9 cellular contexts compared by ENCODE assay signal in the genomic region with DNA sequence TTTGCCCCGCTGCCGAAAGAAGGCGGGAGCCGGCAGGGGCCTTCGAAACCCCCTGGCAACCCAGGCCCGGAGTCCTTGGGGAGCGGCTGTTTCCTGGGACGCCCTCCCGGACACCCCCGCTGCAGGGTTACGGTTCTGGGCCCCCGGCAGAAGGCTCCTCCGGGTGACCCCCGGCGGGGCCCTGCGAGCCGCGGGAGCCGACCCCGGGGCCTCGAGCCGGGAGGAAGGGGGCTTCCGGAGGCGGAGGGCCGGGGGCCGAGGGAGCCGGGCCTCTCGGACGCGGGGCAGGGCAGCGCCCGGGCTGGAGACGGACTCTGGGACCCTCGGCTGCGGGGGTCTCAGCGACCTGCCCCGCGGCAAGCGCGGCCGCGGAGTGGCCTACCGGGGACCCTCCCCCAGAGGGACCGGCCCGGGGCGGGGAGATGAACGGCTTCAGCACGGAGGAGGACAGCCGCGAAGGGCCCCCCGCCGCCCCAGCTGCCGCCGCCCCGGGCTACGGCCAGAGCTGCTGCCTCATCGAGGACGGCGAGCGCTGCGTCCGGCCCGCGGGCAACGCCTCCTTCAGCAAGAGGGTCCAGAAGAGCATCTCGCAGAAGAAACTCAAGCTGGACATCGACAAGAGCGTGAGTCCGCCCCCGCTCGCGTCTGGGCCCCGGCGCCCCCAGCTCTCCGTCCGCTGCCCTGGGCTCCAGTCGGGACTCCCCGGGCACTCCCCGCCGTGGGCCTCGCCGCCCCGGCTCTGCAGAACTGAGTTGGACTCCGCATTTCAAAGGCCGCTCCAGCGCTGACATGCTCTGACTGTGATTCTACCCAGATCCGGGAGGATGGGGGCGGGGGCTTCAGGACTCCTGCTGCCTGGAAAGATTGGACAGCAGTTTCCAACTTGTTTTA. TPM values are rescaled to one million over a fixed set of nuclear protein-coding genes. Genes with fewer than 3 reads are reported as not detected.
DNase-seq lines count a peak whose midpoint lies in the region; ATAC-seq and TF ChIP-seq lines count a peak whose summit lies in the region.
"Had no signal": no experiment of that assay in that cellular context is flagged by ENCODE, and none has a peak within 500 bp of the region (broad histone marks: within the 10 kb centered on the region; RNA-seq: fewer than 3 reads in every experiment).

No MANE protein-coding gene starts in this region.

- H3K9ac ChIP-seq in endodermal cell (ENCODE audit: extremely low read depth, low read length, poor library complexity, severe bottlenecking): peak overlapping the region; percentile 17

- TF ChIP-seq CTCF in endodermal cell (conservative IDR thresholded peaks at IDR 0.05) (no peak), mesothelial cell of epicardium (IDR thresholded peaks at IDR 0.05; ENCODE audit: unreplicated experiment) (no peak)

- H3K27ac ChIP-seq in endodermal cell (ENCODE audit: low read depth, low read length): no peak overlapping the region

- ATAC-seq in GM21737 (IDR thresholded peaks at IDR 0.05; ENCODE audit: unreplicated experiment): peak; percentile 21
- ATAC-seq in activated CD8-positive, alpha-beta memory T cell treated with anti-CD3 and anti-CD28 coated beads, Interleukin-2, amount 10 ng/mL, durations not matched to agents 7 days and 5 days: no peak

- H3K4me1 Mint-ChIP-seq in activated CD8-positive, alpha-beta memory T cell treated with anti-CD3 and anti-CD28 coated beads, Interleukin-2, amount 10 ng/mL, durations not matched to agents 7 days and 5 days: peaks cover 47% of the 10 kb centered on the region
- H3K4me1 Mint-ChIP-seq in endodermal cell (peaks cover 10% of the 10 kb centered on the region), mesothelial cell of epicardium (peaks cover 31% of the 10 kb centered on the region)

- H3K27me3 Mint-ChIP-seq in activated CD8-positive, alpha-beta memory T cell treated with anti-CD3 and anti-CD28 coated beads, Interleukin-2, amount 10 ng/mL, durations not matched to agents 7 days and 5 days: no peaks in the 10 kb centered on the region
- H3K27me3 Mint-ChIP-seq in endodermal cell (ENCODE audit: insufficient read depth) (peaks cover 3% of the 10 kb centered on the region), mesothelial cell of epicardium (ENCODE audit: low read depth) (no peaks in the 10 kb centered on the region)

- peak overlapping the region; percentile 84 for H3K4me3 Mint-ChIP-seq in activated CD8-positive, alpha-beta memory T cell treated with anti-CD3 and anti-CD28 coated beads, Interleukin-2, amount 10 ng/mL, durations not matched to agents 7 days and 5 days
- H3K4me3 Mint-ChIP-seq in endodermal cell: peak overlapping the region; percentile 89
- peak overlapping the region; percentile 78 for H3K4me3 Mint-ChIP-seq in mesothelial cell of epicardium

- H3K27me3 ChIP-seq in endodermal cell (ENCODE audit: control insufficient read depth, insufficient read depth, low read length, poor library complexity, severe bottlenecking): no peaks in the 10 kb centered on the region

- peaks cover 3% of the 10 kb centered on the region for H3K4me1 ChIP-seq in endodermal cell (ENCODE audit: control insufficient read depth, insufficient read depth, low read length)

- no peaks in the 10 kb centered on the region for H3K9me3 Mint-ChIP-seq in activated CD8-positive, alpha-beta memory T cell treated with anti-CD3 and anti-CD28 coated beads, Interleukin-2, amount 10 ng/mL, durations not matched to agents 7 days and 5 days (ENCODE audit: low read depth)
- H3K9me3 Mint-ChIP-seq in endodermal cell (no peaks in the 10 kb centered on the region), mesothelial cell of epicardium (no peaks in the 10 kb centered on the region)

- peaks cover 31% of the 10 kb centered on the region for H3K36me3 Mint-ChIP-seq in activated CD8-positive, alpha-beta memory T cell treated with anti-CD3 and anti-CD28 coated beads, Interleukin-2, amount 10 ng/mL, durations not matched to agents 7 days and 5 days
- H3K36me3 Mint-ChIP-seq in endodermal cell (ENCODE audit: low read depth) (peaks cover 13% of the 10 kb centered on the region), mesothelial cell of epicardium (peaks cover 12% of the 10 kb centered on the region)

- peak overlapping the region; percentile 70 for H3K27ac Mint-ChIP-seq in activated CD8-positive, alpha-beta memory T cell treated with anti-CD3 and anti-CD28 coated beads, Interleukin-2, amount 10 ng/mL, durations not matched to agents 7 days and 5 days
- H3K27ac Mint-ChIP-seq in endodermal cell (no peak overlapping the region), mesothelial cell of epicardium (peak overlapping the region; percentile 88)

- DNase-seq in EH (ENCODE audit: low read depth): peak; percentile 74
- DNase-seq in LHCN-M2 (ENCODE audit: low read depth): peak; percentile 55
- peak; percentile 53 for DNase-seq in activated CD8-positive, alpha-beta memory T cell treated with anti-CD3 and anti-CD28 coated beads, Interleukin-2, amount 10 ng/mL, durations not matched to agents 7 days and 5 days
- DNase-seq in endodermal cell: peak; percentile 82
- peak; percentile 51 to 77 for DNase-seq in mesothelial cell of epicardium (ENCODE audit: low spot score in 2 of 2, unreplicated experiment in 2 of 2)
- DNase-seq in stimulated activated CD8-positive, alpha-beta memory T cell treated with anti-CD3 and anti-CD28 coated beads, Interleukin-4, amount 100 ng/mL, for 48 hours: peak; percentile 63
- DNase-seq in NCI-H1105 treated with DMSO at 0.1 percent for 48 hours (lab: John Stamatoyannopoulos, UW): no peak

- peak overlapping the region; percentile 97 for H3K4me3 ChIP-seq in endodermal cell (ENCODE audit: low read length)

- H3K36me3 ChIP-seq in endodermal cell (ENCODE audit: control insufficient read depth, insufficient read depth, low read length): peaks cover 17% of the 10 kb centered on the region

- H3K9me3 ChIP-seq in endodermal cell (ENCODE audit: control insufficient read depth, low read length): no peaks in the 10 kb centered on the region

- 0% methylated on average over 10 to 88 of the region's 88 CpGs for WGBS in endodermal cell (ENCODE audit: insufficient coverage in 1 of 2, insufficient read length in 1 of 2), 2 experiments

- CTCF ChIA-PET in activated CD8-positive, alpha-beta memory T cell treated with anti-CD3 and anti-CD28 coated beads, Interleukin-2, amount 10 ng/mL, durations not matched to agents 7 days and 5 days (lab: Charles Lee): interaction anchor here (1.0 kb wide), 1 partner anchor 374 kb away, joined by 6 read pairs; no protein-coding TSS in a partner anchor

RNA-seq across cellular contexts. Expression of a gene that starts 0.6 kb away (rescaled TPM):
- total RNA-seq in LHCN-M2 (2014; rRNA removed) (17.3 and 19.3 TPM in 2 replicates), endodermal cell (10 to 100 TPM; 27.7 to 40.3 TPM), mesothelial cell of epicardium (32.9 to 36.2 TPM (median 34.8 TPM) in 3 replicates)
- polyA plus RNA-seq in LHCN-M2 (2012): 29.8 TPM
- total RNA-seq in activated CD8-positive, alpha-beta memory T cell treated with anti-CD3 and anti-CD28 coated beads, Interleukin-2, amount 10 ng/mL, durations not matched to agents 7 days and 5 days: 10 to 100 TPM; 40.3 to 42.7 TPM
- 43.4 TPM for polyA plus RNA-seq in endodermal cell (2013, experiment 1 of 2)
- 44.9 TPM for polyA plus RNA-seq in endodermal cell (2013, experiment 2 of 2)

RNA-seq across cellular contexts. Expression of a gene that starts 31.6 kb away (rescaled TPM):
- total RNA-seq in LHCN-M2 (2014; rRNA removed) (not detected in 2 replicates), endodermal cell (not detected), mesothelial cell of epicardium (16.5 to 19.3 TPM (median 16.9 TPM) in 3 replicates)
- not detected for polyA plus RNA-seq in LHCN-M2 (2012)
- total RNA-seq in activated CD8-positive, alpha-beta memory T cell treated with anti-CD3 and anti-CD28 coated beads, Interleukin-2, amount 10 ng/mL, durations not matched to agents 7 days and 5 days: not detected
- polyA plus RNA-seq in endodermal cell (2013, experiment 1 of 2): 4.8 TPM
- 3.4 TPM for polyA plus RNA-seq in endodermal cell (2013, experiment 2 of 2)
- polyA plus RNA-seq: adipose tissue had no signal

Comparison
In these comparisons a context has a peak if more than half of its experiments do, and no peak if none do; other contexts are left out.
1. RNA of a gene that starts 31.6 kb away (total RNA-seq): 16.5 to 19.3 TPM in mesothelial cell of epicardium; not detected in endodermal cell, not detected in LHCN-M2 and not detected in activated CD8-positive, alpha-beta memory T cell treated with anti-CD3 and anti-CD28 coated beads, Interleukin-2, amount 10 ng/mL, durations not matched to agents 7 days and 5 days; every median in the first group is over 10 times any median in the second.
2. Peak in every context shown above with its lines, with median percentiles within 50 percentile points of each other: H3K4me3 Mint-ChIP-seq.